ENCODE assay signal across 10 cellular contexts in the genomic region with DNA sequence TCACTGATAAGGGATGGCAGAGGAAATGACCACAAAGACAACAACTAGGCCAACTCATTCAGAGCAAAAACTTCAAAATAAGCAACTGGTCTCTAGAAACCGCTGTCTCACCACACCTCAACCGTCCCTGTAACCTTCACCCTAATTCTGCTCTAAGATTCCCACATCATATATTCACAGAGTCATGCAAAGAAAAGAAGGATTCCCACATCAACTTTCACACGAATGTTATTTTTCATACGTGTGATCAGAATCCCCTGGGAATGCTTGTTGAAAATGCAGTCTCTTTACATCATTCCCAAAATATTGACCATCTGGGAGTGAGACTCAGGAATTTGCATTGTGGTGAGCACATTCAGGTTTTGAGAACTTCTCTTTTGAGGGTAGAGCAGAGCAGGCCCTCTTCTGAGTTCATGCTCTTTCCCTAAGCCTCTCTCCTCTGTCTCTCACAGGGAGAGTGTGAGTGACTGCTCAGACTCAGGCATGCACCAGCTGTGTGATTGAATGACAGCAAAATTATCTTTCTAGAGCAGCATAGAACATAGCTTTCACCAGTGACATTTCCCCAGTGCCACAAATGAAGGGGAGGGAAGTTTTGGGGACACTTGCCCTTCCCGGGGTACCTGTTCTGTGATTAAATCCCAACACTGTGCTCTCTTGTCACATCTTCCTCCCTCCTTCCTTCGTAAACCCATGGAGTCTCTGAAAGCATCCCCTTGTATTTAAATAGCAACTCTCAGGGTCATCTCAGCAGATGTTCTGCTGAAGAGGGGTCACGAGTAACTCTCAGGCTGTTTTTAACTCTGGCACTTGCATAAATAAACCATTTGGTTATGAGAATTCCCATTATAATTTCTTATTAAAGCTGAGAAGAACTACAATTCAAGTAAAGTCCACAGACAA.
DNase-seq lines count a peak whose midpoint lies in the region; ATAC-seq lines count a peak whose summit lies in the region.
"Had no signal": no experiment of that assay in that cellular context is flagged by ENCODE, and none has a peak within 500 bp of the region (broad histone marks: within the 10 kb centered on the region; RNA-seq: fewer than 3 reads in every experiment).

No MANE protein-coding gene starts in this region.

- H3K9me3 ChIP-seq in skeletal muscle tissue (ENCODE audit: control insufficient read depth in 3 of 3, low read length in 3 of 3): no peaks in the 10 kb centered on the region

- H3K4me3 ChIP-seq in skeletal muscle tissue (ENCODE audit: low read length in 3 of 3): no peak overlapping the region

- H3K4me3 Mint-ChIP-seq in activated T-cell treated with anti-CD3 and anti-CD28 coated beads, Interleukin-2, amount 50 U/mL, for 24 hours: no peak overlapping the region
- no peak overlapping the region for H3K4me3 Mint-ChIP-seq in central memory CD8-positive, alpha-beta T cell

- no peaks in the 10 kb centered on the region for H3K27me3 ChIP-seq in skeletal muscle tissue (ENCODE audit: control insufficient read depth in 3 of 3, insufficient read depth in 3 of 3, low read length in 3 of 3)

- no peak overlapping the region for H3K9ac ChIP-seq in skeletal muscle tissue (ENCODE audit: low read depth in 1 of 3, low read length in 3 of 3)

- peaks cover 0 to 4% (median 0%) of the 10 kb centered on the region in 3 donors for H3K36me3 ChIP-seq in skeletal muscle tissue (ENCODE audit: control insufficient read depth in 3 of 3, insufficient read depth in 3 of 3, low read length in 3 of 3)

- H3K27me3 Mint-ChIP-seq in activated T-cell treated with anti-CD3 and anti-CD28 coated beads, Interleukin-2, amount 50 U/mL, for 24 hours: no peaks in the 10 kb centered on the region
- no peaks in the 10 kb centered on the region for H3K27me3 Mint-ChIP-seq in central memory CD8-positive, alpha-beta T cell

- peaks cover 71% of the 10 kb centered on the region for H3K36me3 Mint-ChIP-seq in activated T-cell treated with anti-CD3 and anti-CD28 coated beads, Interleukin-2, amount 50 U/mL, for 24 hours (ENCODE audit: low read depth)
- peaks cover 8% of the 10 kb centered on the region for H3K36me3 Mint-ChIP-seq in central memory CD8-positive, alpha-beta T cell (ENCODE audit: insufficient read depth)

- peaks cover 10 to 16% (median 13%) of the 10 kb centered on the region in 3 donors for H3K4me1 ChIP-seq in skeletal muscle tissue (ENCODE audit: control insufficient read depth in 3 of 3, insufficient read depth in 3 of 3, low read length in 3 of 3)

- peaks cover 15% of the 10 kb centered on the region for H3K9me3 Mint-ChIP-seq in activated T-cell treated with anti-CD3 and anti-CD28 coated beads, Interleukin-2, amount 50 U/mL, for 24 hours
- peaks cover 8% of the 10 kb centered on the region for H3K9me3 Mint-ChIP-seq in central memory CD8-positive, alpha-beta T cell

- peak overlapping the region; percentile 44 for H3K27ac ChIP-seq in skeletal muscle tissue (ENCODE audit: low read depth, low read length)

- peaks cover 28% of the 10 kb centered on the region for H3K4me1 Mint-ChIP-seq in activated T-cell treated with anti-CD3 and anti-CD28 coated beads, Interleukin-2, amount 50 U/mL, for 24 hours (ENCODE audit: low read depth)
- peaks cover 63% of the 10 kb centered on the region for H3K4me1 Mint-ChIP-seq in central memory CD8-positive, alpha-beta T cell

- ATAC-seq in HG02885 (IDR thresholded peaks at IDR 0.05; ENCODE audit: poor library complexity, unreplicated experiment) (peak; percentile 82), HG02840 (IDR thresholded peaks at IDR 0.05; ENCODE audit: low FRiP score, unreplicated experiment) (no peak)
- ATAC-seq in central memory CD8-positive, alpha-beta T cell (replicated peaks; ENCODE audit: extremely low read depth, poor library complexity, severe bottlenecking): no peak

- no peak for DNase-seq in activated T-cell treated with anti-CD3 and anti-CD28 coated beads, Interleukin-2, amount 50 U/mL, for 24 hours
- DNase-seq in activated T-cell treated with anti-CD3 and anti-CD28 coated beads for 4 hours (no peak), DMS53 treated with DMSO at 0.1 percent for 48 hours (lab: John Stamatoyannopoulos, UW; ENCODE audit: unreplicated experiment) (no peak), RPMI8226 (no peak)
- DNase-seq in central memory CD8-positive, alpha-beta T cell (ENCODE audit: low spot score in 2 of 2): no peak
- DNase-seq: AML-193, mesendoderm had no signal

- H3K27ac Mint-ChIP-seq in activated T-cell treated with anti-CD3 and anti-CD28 coated beads, Interleukin-2, amount 50 U/mL, for 24 hours: peak overlapping the region; percentile 44
- peak overlapping the region; percentile 61 for H3K27ac Mint-ChIP-seq in central memory CD8-positive, alpha-beta T cell (ENCODE audit: low read depth)
